In the genomic region with DNA sequence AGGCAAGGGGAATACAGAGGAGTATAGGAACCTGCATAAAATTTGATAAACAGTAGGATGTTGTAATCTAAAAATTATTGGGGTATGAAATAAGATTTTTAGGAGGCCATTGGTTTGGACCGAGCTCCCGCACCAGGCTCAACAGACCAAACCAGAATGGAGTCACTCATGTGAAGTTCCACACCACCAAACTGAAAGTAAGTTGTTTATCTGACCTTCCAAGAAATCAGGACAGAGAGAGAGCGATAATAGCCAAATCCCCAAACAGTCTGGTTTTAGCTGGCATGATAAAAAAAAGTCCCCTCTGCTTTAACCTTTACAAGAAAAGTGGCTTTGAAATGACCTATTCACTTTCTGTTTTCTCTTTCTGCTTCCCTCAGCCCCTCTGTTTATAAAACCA, we compare ENCODE assay signal across 19 cellular contexts. TPM values are rescaled to one million over a fixed set of nuclear protein-coding genes. Genes with fewer than 3 reads are reported as not detected.
DNase-seq lines count a peak whose midpoint lies in the region; ATAC-seq and TF ChIP-seq lines count a peak whose summit lies in the region.
"Had no signal": no experiment of that assay in that cellular context is flagged by ENCODE, and none has a peak within 500 bp of the region (broad histone marks: within the 10 kb centered on the region; RNA-seq: fewer than 3 reads in every experiment).

No MANE protein-coding gene starts in this region.

- no peak for TF ChIP-seq CTCF in activated B cell treated with CpG ODN at 0.5 μM for 24 hours (IDR thresholded peaks at IDR 0.05)

- H3K4me3 Mint-ChIP-seq in activated naive CD8-positive, alpha-beta T cell treated with anti-CD3 and anti-CD28 coated beads for 36 hours, result no peak overlapping the region
- no peak overlapping the region for H3K4me3 Mint-ChIP-seq in activated naive CD8-positive, alpha-beta T cell treated with anti-CD3 and anti-CD28 coated beads, Interleukin-2, amount 50 U/mL, for 24 hours
- H3K4me3 Mint-ChIP-seq in activated B cell treated with CpG ODN at 0.5 μM for 24 hours, result peak overlapping the region; percentile 55

- POLR2A ChIA-PET in activated B cell treated with CpG ODN at 0.5 μM for 24 hours (lab: Charles Lee), result interaction anchor here (1.2 to 3.5 kb wide), 4 partner anchors 24 to 65 kb away, joined by 5 to 34 read pairs (median 10); a partner anchor contains a TSS

- no peaks in the 10 kb centered on the region for H3K36me3 Mint-ChIP-seq in activated naive CD8-positive, alpha-beta T cell treated with anti-CD3 and anti-CD28 coated beads for 36 hours
- no peaks in the 10 kb centered on the region for H3K36me3 Mint-ChIP-seq in activated naive CD8-positive, alpha-beta T cell treated with anti-CD3 and anti-CD28 coated beads, Interleukin-2, amount 50 U/mL, for 24 hours (ENCODE audit: low read depth)
- peaks cover 2% of the 10 kb centered on the region for H3K36me3 Mint-ChIP-seq in activated B cell treated with CpG ODN at 0.5 μM for 24 hours (ENCODE audit: low read depth)

- H3K4me1 Mint-ChIP-seq in activated naive CD8-positive, alpha-beta T cell treated with anti-CD3 and anti-CD28 coated beads for 36 hours, result peaks cover 12% of the 10 kb centered on the region
- peaks cover 19% of the 10 kb centered on the region for H3K4me1 Mint-ChIP-seq in activated naive CD8-positive, alpha-beta T cell treated with anti-CD3 and anti-CD28 coated beads, Interleukin-2, amount 50 U/mL, for 24 hours
- H3K4me1 Mint-ChIP-seq in activated B cell treated with CpG ODN at 0.5 μM for 24 hours, result peaks cover 88% of the 10 kb centered on the region

- no peak for ATAC-seq in activated naive CD8-positive, alpha-beta T cell treated with anti-CD3 and anti-CD28 coated beads, Interleukin-2, amount 50 U/mL, for 24 hours
- ATAC-seq in HG03196 (IDR thresholded peaks at IDR 0.05; ENCODE audit: unreplicated experiment) (peak; percentile 36), activated B cell treated with CpG ODN at 0.5 μM for 24 hours (ENCODE audit: low read depth) (peak; percentile 36)
- ATAC-seq: HCT116, HepG2 had no signal

- DNase-seq in activated naive CD8-positive, alpha-beta T cell treated with anti-CD3 and anti-CD28 coated beads for 36 hours, result no peak
- no peak for DNase-seq in activated naive CD8-positive, alpha-beta T cell treated with anti-CD3 and anti-CD28 coated beads, Interleukin-2, amount 50 U/mL, for 24 hours
- DNase-seq in activated B cell treated with CpG ODN at 0.5 μM for 24 hours, result no peak
- DNase-seq in NCI-H1048 (lab: John Stamatoyannopoulos, UW), result no peak
- no peak for DNase-seq in NCI-H187 treated with DMSO at 0.1 percent for 48 hours (lab: John Stamatoyannopoulos, UW)
- no peak for DNase-seq in T-helper 2 cell
- DNase-seq in retina, result no peak
- DNase-seq: 8988T; C1 segment of cervical spinal cord; DMS 273 treated with DMSO at 0.1 percent for 48 hours; GM23248; NCI-H1092 treated with DMSO at 0.1 percent for 48 hours; NCI-H226; NCI-H524 treated with DMSO at 0.1 percent for 48 hours; NK-92 treated with Interleukin-12 subunit alpha and Interleukin-12 subunit beta, amount 100 ng/mL, for 24 hours; PC-9 had no signal

- intact Hi-C loops in activated B cell treated with CpG ODN at 0.5 μM for 24 hours (cut with micrococcal nuclease), result loop anchor here (5.0 kb wide), 3 partner anchors 64 to 176 kb away; no protein-coding TSS in a partner anchor

- H3K27me3 Mint-ChIP-seq in activated naive CD8-positive, alpha-beta T cell treated with anti-CD3 and anti-CD28 coated beads for 36 hours, result no peaks in the 10 kb centered on the region
- H3K27me3 Mint-ChIP-seq in activated naive CD8-positive, alpha-beta T cell treated with anti-CD3 and anti-CD28 coated beads, Interleukin-2, amount 50 U/mL, for 24 hours, result no peaks in the 10 kb centered on the region
- H3K27me3 Mint-ChIP-seq in activated B cell treated with CpG ODN at 0.5 μM for 24 hours, result no peaks in the 10 kb centered on the region

- no peaks in the 10 kb centered on the region for H3K9me3 Mint-ChIP-seq in activated naive CD8-positive, alpha-beta T cell treated with anti-CD3 and anti-CD28 coated beads for 36 hours
- H3K9me3 Mint-ChIP-seq in activated naive CD8-positive, alpha-beta T cell treated with anti-CD3 and anti-CD28 coated beads, Interleukin-2, amount 50 U/mL, for 24 hours, result no peaks in the 10 kb centered on the region
- H3K9me3 Mint-ChIP-seq in activated B cell treated with CpG ODN at 0.5 μM for 24 hours, result peaks cover 2% of the 10 kb centered on the region

- CTCF ChIA-PET in activated B cell treated with CpG ODN at 0.5 μM for 24 hours (lab: Charles Lee), result interaction anchor here (1.1 kb wide), 1 partner anchor 192 kb away, joined by 3 read pairs; no protein-coding TSS in a partner anchor

- H3K27ac Mint-ChIP-seq in activated naive CD8-positive, alpha-beta T cell treated with anti-CD3 and anti-CD28 coated beads for 36 hours, result peak overlapping the region; percentile 20
- H3K27ac Mint-ChIP-seq in activated naive CD8-positive, alpha-beta T cell treated with anti-CD3 and anti-CD28 coated beads, Interleukin-2, amount 50 U/mL, for 24 hours, result no peak overlapping the region
- H3K27ac Mint-ChIP-seq in activated B cell treated with CpG ODN at 0.5 μM for 24 hours, result peak overlapping the region; percentile 99

RNA-seq across cellular contexts. Expression of a gene that starts 45.7 kb away (rescaled TPM):
- total RNA-seq in activated naive CD8-positive, alpha-beta T cell treated with anti-CD3 and anti-CD28 coated beads for 36 hours, result 10 to 100 TPM; 16.2 to 18.3 TPM
- 26.9 and 31.5 TPM in 2 replicates for total RNA-seq in activated B cell treated with CpG ODN at 0.5 μM for 24 hours
